ENCODE assay signal across 27 cellular contexts in genomic region chr5:116524505-116524904, GRCh38. TPM values are rescaled to one million over a fixed set of nuclear protein-coding genes. Genes with fewer than 3 reads are reported as not detected.
"Had no signal": no experiment of that assay in that cellular context is flagged by ENCODE, and none has a peak within 500 bp of the region (broad histone marks: within the 10 kb centered on the region; RNA-seq: fewer than 3 reads in every experiment).

No MANE protein-coding gene starts in this region.

- ATAC-seq: activated naive CD8-positive, alpha-beta T cell treated with anti-CD3 and anti-CD28 coated beads, Interleukin-2, amount 50 U/mL, for 24 hours; left ventricle myocardium superior; naive thymus-derived CD4-positive, alpha-beta T cell; stimulated activated naive B cell treated with anti-CD40 and anti-IgM and Interleukin-4, amounts not matched to agents 10 μg/mL and 1 μg/mL and 100 μg/mL, for 72 hours had no signal

- FAIRE-seq: bronchial epithelial cell, frontal cortex, TTC549, urothelium cell line had no signal

- H3K9me3 Mint-ChIP-seq: activated CD4-positive, alpha-beta memory T cell treated with anti-CD3 and anti-CD28 coated beads for 36 hours; activated CD4-positive, alpha-beta T cell treated with anti-CD3 and anti-CD28 coated beads, Interleukin-2, amount 10 ng/mL, durations not matched to agents 24 days and 14 days; activated naive CD4-positive, alpha-beta T cell treated with anti-CD3 and anti-CD28 coated beads, Interleukin-2, amount 50 U/mL, for 24 hours; activated naive CD8-positive, alpha-beta T cell treated with anti-CD3 and anti-CD28 coated beads, Interleukin-2, amount 50 U/mL, for 24 hours; activated T-cell treated with anti-CD3 and anti-CD28 coated beads, Interleukin-2, amount 50 U/mL, for 24 hours; activated T-helper 2 cell treated with anti-CD3 and anti-CD28 coated beads, Interferon-gamma antibody, Interleukin-2, Interleukin-4, amounts not matched to agents 10 μg/mL and 5 μg/mL and 100 μg/mL, durations not matched to agents 14 hours and 24 hours and 36 hours; central memory CD8-positive, alpha-beta T cell; naive thymus-derived CD4-positive, alpha-beta T cell; neural progenitor cell; stimulated activated naive B cell treated with anti-CD40 and anti-IgM and Interleukin-4, amounts not matched to agents 10 μg/mL and 1 μg/mL and 100 μg/mL, for 72 hours; T-helper 1 cell treated with Interleukin-12 subunit alpha and Interleukin-12 subunit beta and Interleukin-4 antibody, amounts not matched to agents 30 μg/mL and 1 μg/mL, for 36 hours had no signal

- H3K4me3 Mint-ChIP-seq: activated CD4-positive, alpha-beta memory T cell treated with anti-CD3 and anti-CD28 coated beads for 36 hours; activated CD4-positive, alpha-beta T cell treated with anti-CD3 and anti-CD28 coated beads, Interleukin-2, amount 10 ng/mL, durations not matched to agents 24 days and 14 days; activated naive CD4-positive, alpha-beta T cell treated with anti-CD3 and anti-CD28 coated beads, Interleukin-2, amount 50 U/mL, for 24 hours; activated naive CD8-positive, alpha-beta T cell treated with anti-CD3 and anti-CD28 coated beads, Interleukin-2, amount 50 U/mL, for 24 hours; activated T-cell treated with anti-CD3 and anti-CD28 coated beads, Interleukin-2, amount 50 U/mL, for 24 hours; central memory CD8-positive, alpha-beta T cell; naive thymus-derived CD4-positive, alpha-beta T cell; neural progenitor cell; stimulated activated naive B cell treated with anti-CD40 and anti-IgM and Interleukin-4, amounts not matched to agents 10 μg/mL and 1 μg/mL and 100 μg/mL, for 72 hours; T-helper 1 cell treated with Interleukin-12 subunit alpha and Interleukin-12 subunit beta and Interleukin-4 antibody, amounts not matched to agents 30 μg/mL and 1 μg/mL, for 36 hours had no signal

- H3K27ac Mint-ChIP-seq: activated CD4-positive, alpha-beta memory T cell treated with anti-CD3 and anti-CD28 coated beads for 36 hours; activated CD4-positive, alpha-beta T cell treated with anti-CD3 and anti-CD28 coated beads, Interleukin-2, amount 10 ng/mL, durations not matched to agents 24 days and 14 days; activated naive CD4-positive, alpha-beta T cell treated with anti-CD3 and anti-CD28 coated beads, Interleukin-2, amount 50 U/mL, for 24 hours; activated naive CD8-positive, alpha-beta T cell treated with anti-CD3 and anti-CD28 coated beads, Interleukin-2, amount 50 U/mL, for 24 hours; activated T-cell treated with anti-CD3 and anti-CD28 coated beads, Interleukin-2, amount 50 U/mL, for 24 hours; activated T-helper 2 cell treated with anti-CD3 and anti-CD28 coated beads, Interferon-gamma antibody, Interleukin-2, Interleukin-4, amounts not matched to agents 10 μg/mL and 5 μg/mL and 100 μg/mL, durations not matched to agents 14 hours and 24 hours and 36 hours; naive thymus-derived CD4-positive, alpha-beta T cell; neural progenitor cell; stimulated activated naive B cell treated with anti-CD40 and anti-IgM and Interleukin-4, amounts not matched to agents 10 μg/mL and 1 μg/mL and 100 μg/mL, for 72 hours; T-helper 1 cell treated with Interleukin-12 subunit alpha and Interleukin-12 subunit beta and Interleukin-4 antibody, amounts not matched to agents 30 μg/mL and 1 μg/mL, for 36 hours had no signal

- H3K36me3 Mint-ChIP-seq: activated CD4-positive, alpha-beta memory T cell treated with anti-CD3 and anti-CD28 coated beads for 36 hours; activated naive CD4-positive, alpha-beta T cell treated with anti-CD3 and anti-CD28 coated beads, Interleukin-2, amount 50 U/mL, for 24 hours; stimulated activated naive B cell treated with anti-CD40 and anti-IgM and Interleukin-4, amounts not matched to agents 10 μg/mL and 1 μg/mL and 100 μg/mL, for 72 hours had no signal

- H3K27me3 Mint-ChIP-seq: activated CD4-positive, alpha-beta memory T cell treated with anti-CD3 and anti-CD28 coated beads for 36 hours; activated CD4-positive, alpha-beta T cell treated with anti-CD3 and anti-CD28 coated beads, Interleukin-2, amount 10 ng/mL, durations not matched to agents 24 days and 14 days; activated naive CD4-positive, alpha-beta T cell treated with anti-CD3 and anti-CD28 coated beads, Interleukin-2, amount 50 U/mL, for 24 hours; activated naive CD8-positive, alpha-beta T cell treated with anti-CD3 and anti-CD28 coated beads, Interleukin-2, amount 50 U/mL, for 24 hours; activated T-cell treated with anti-CD3 and anti-CD28 coated beads, Interleukin-2, amount 50 U/mL, for 24 hours; naive thymus-derived CD4-positive, alpha-beta T cell; stimulated activated naive B cell treated with anti-CD40 and anti-IgM and Interleukin-4, amounts not matched to agents 10 μg/mL and 1 μg/mL and 100 μg/mL, for 72 hours had no signal

- H3K4me1 Mint-ChIP-seq: activated CD4-positive, alpha-beta T cell treated with anti-CD3 and anti-CD28 coated beads, Interleukin-2, amount 10 ng/mL, durations not matched to agents 24 days and 14 days; activated naive CD4-positive, alpha-beta T cell treated with anti-CD3 and anti-CD28 coated beads, Interleukin-2, amount 50 U/mL, for 24 hours; activated naive CD8-positive, alpha-beta T cell treated with anti-CD3 and anti-CD28 coated beads, Interleukin-2, amount 50 U/mL, for 24 hours; central memory CD8-positive, alpha-beta T cell; naive thymus-derived CD4-positive, alpha-beta T cell; stimulated activated naive B cell treated with anti-CD40 and anti-IgM and Interleukin-4, amounts not matched to agents 10 μg/mL and 1 μg/mL and 100 μg/mL, for 72 hours had no signal

- DNase-seq: activated CD4-positive, alpha-beta memory T cell treated with anti-CD3 and anti-CD28 coated beads for 36 hours; activated CD4-positive, alpha-beta T cell treated with anti-CD3 and anti-CD28 coated beads, Interleukin-2, amount 10 ng/mL, durations not matched to agents 24 days and 14 days; activated CD4-positive, CD25-positive, alpha-beta regulatory T cell treated with anti-CD3 and anti-CD28 coated beads, Interleukin-2, amount 50 U/mL, for 72 hours; activated CD8-positive, alpha-beta memory T cell treated with anti-CD3 and anti-CD28 coated beads, Interleukin-2, amount 50 U/mL, for 48 hours; activated naive CD8-positive, alpha-beta T cell treated with anti-CD3 and anti-CD28 coated beads, Interleukin-2, amount 50 U/mL, for 24 hours; activated T-cell treated with anti-CD3 and anti-CD28 coated beads, Interleukin-2, amount 50 U/mL, for 24 hours; dorsolateral prefrontal cortex; effector memory CD4-positive, alpha-beta T cell; islet precursor cell; left ventricle myocardium superior; naive thymus-derived CD4-positive, alpha-beta T cell; occipital lobe; retina; stimulated activated CD4-positive, alpha-beta T cell treated with anti-CD3 and anti-CD28 coated beads, Interleukin-2, amount 100 ng/mL, for 24 hours; stimulated activated naive B cell treated with anti-CD40 and anti-IgM and Interleukin-4, amounts not matched to agents 10 μg/mL and 1 μg/mL and 100 μg/mL, for 72 hours; stomach; SW 1271; T-helper 9 cell had no signal

RNA-seq across cellular contexts. Expression of gene SEMA6A, which starts 50.1 kb away (rescaled TPM):
- total RNA-seq: activated CD4-positive, alpha-beta memory T cell treated with anti-CD3 and anti-CD28 coated beads for 36 hours; activated T-helper 2 cell treated with anti-CD3 and anti-CD28 coated beads, Interferon-gamma antibody, Interleukin-2, Interleukin-4, amounts not matched to agents 10 μg/mL and 5 μg/mL and 100 μg/mL, durations not matched to agents 14 hours and 24 hours and 36 hours; naive thymus-derived CD4-positive, alpha-beta T cell had no signal
